21 cellular contexts compared by ENCODE assay signal in genomic region chr16:50458694-50459271, GRCh38.
A peak's percentile ranks its signal among the peaks of the same experiment; 100 is the strongest.
DNase-seq lines count a peak whose midpoint lies in the region; ATAC-seq, FAIRE-seq and TF ChIP-seq lines count a peak whose summit lies in the region.
"Had no signal": no experiment of that assay in that cellular context is flagged by ENCODE, and none has a peak within 500 bp of the region (broad histone marks: within the 10 kb centered on the region; RNA-seq: fewer than 3 reads in every experiment).

No MANE protein-coding gene starts in this region.

- peak; percentile 62 to 80 for ATAC-seq in lower lobe of right lung
- ATAC-seq in GM18517 (IDR thresholded peaks at IDR 0.05; ENCODE audit: unreplicated experiment): no peak
- no peak for ATAC-seq in GM19023 (IDR thresholded peaks at IDR 0.05; ENCODE audit: unreplicated experiment)
- ATAC-seq: activated CD8-positive, alpha-beta memory T cell treated with anti-CD3 and anti-CD28 coated beads, Interleukin-2, amount 10 ng/mL, durations not matched to agents 7 days and 5 days; right cardiac atrium had no signal

- no peak for FAIRE-seq in GM12891 (lab: Jason Lieb, UNC)
- FAIRE-seq: GM19239 had no signal

- no peak for TF ChIP-seq POLR2A in GM12891 (IDR thresholded peaks at IDR 0.05; ENCODE audit: low read depth, low read length)

- TF ChIP-seq CTCF in lower lobe of right lung (IDR thresholded peaks at IDR 0.05): no peak

- no peak overlapping the region for H3K27ac ChIP-seq in lower lobe of right lung
- H3K27ac ChIP-seq: adrenal gland, KMS-11, transverse colon had no signal

- H3K9ac ChIP-seq in NT2/D1 (ENCODE audit: insufficient read length, low read depth): peak overlapping the region; percentile 23
- H3K9ac ChIP-seq: KMS-11 had no signal

- peaks cover 2% of the 10 kb centered on the region for H3K27me3 ChIP-seq in NT2/D1 (ENCODE audit: insufficient read depth, insufficient read length)
- peaks cover 41% of the 10 kb centered on the region for H3K27me3 ChIP-seq in lower lobe of right lung (ENCODE audit: low read depth)
- H3K27me3 ChIP-seq: transverse colon had no signal

- no peak overlapping the region for H3K4me3 ChIP-seq in NT2/D1 (ENCODE audit: insufficient read length, low read depth)
- no peak overlapping the region for H3K4me3 ChIP-seq in lower lobe of right lung
- H3K4me3 ChIP-seq: adrenal gland, transverse colon had no signal

- intact Hi-C loops in lower lobe of right lung (cut with DNase I): no loop called here

- DNase-seq in DMS79 (lab: John Stamatoyannopoulos, UW): peak; percentile 24
- DNase-seq in NCI-H2029 (lab: John Stamatoyannopoulos, UW): peak; percentile 46
- no peak for DNase-seq in NT2/D1 (ENCODE audit: low read depth, low spot score)
- DNase-seq in lower lobe of right lung: peak; percentile 32
- no peak for DNase-seq in stimulated activated CD4-positive, alpha-beta T cell treated with anti-CD3 and anti-CD28 coated beads, Interleukin-4, amount 100 ng/mL, for 24 hours
- no peak for DNase-seq in GM12891 (ENCODE audit: insufficient read length, low spot score)
- DNase-seq: activated CD8-positive, alpha-beta memory T cell treated with anti-CD3 and anti-CD28 coated beads, Interleukin-2, amount 10 ng/mL, durations not matched to agents 7 days and 5 days; adrenal gland; caudate nucleus; CD4-positive, alpha-beta T cell; DND-41; effector CD8-positive, alpha-beta T cell; immature natural killer cell; NCI-H446 treated with DMSO at 0.1 percent for 48 hours; right cardiac atrium; stimulated activated naive CD4-positive, alpha-beta T cell treated with Interleukin-2 at 50 U/mL for 16 hours; transverse colon had no signal

- H3K9me3 ChIP-seq in NT2/D1 (ENCODE audit: insufficient read depth, low read length) (no peaks in the 10 kb centered on the region), lower lobe of right lung (no peaks in the 10 kb centered on the region)
- H3K9me3 ChIP-seq: adrenal gland, transverse colon had no signal

- H3K36me3 ChIP-seq in NT2/D1 (ENCODE audit: insufficient read depth, insufficient read length, low read length) (no peaks in the 10 kb centered on the region), lower lobe of right lung (no peaks in the 10 kb centered on the region)
- H3K36me3 ChIP-seq: adrenal gland, transverse colon had no signal

- H3K4me1 ChIP-seq in NT2/D1 (ENCODE audit: insufficient read depth, insufficient read length): peaks cover 14% of the 10 kb centered on the region
- no peaks in the 10 kb centered on the region for H3K4me1 ChIP-seq in lower lobe of right lung
- H3K4me1 ChIP-seq: adrenal gland, transverse colon had no signal

TF ChIP-seq in GM12891, 5 proteins besides CTCF, POLR2A, EP300 and RAD21:
- TF ChIP-seq SPI1 (IDR thresholded peaks at IDR 0.05; ENCODE audit: low read depth, low read length): no peak
- TF ChIP-seq PAX5 (IDR thresholded peaks at IDR 0.05; ENCODE audit: insufficient read depth, low read length, severe bottlenecking): no peak
- no peak for TF ChIP-seq POU2F2 (IDR thresholded peaks at IDR 0.05; ENCODE audit: low read depth, low read length)
- no peak for TF ChIP-seq POLR2AphosphoS5 (IDR thresholded peaks at IDR 0.05; ENCODE audit: low read depth, low read length)
- no peak for TF ChIP-seq TAF1 (IDR thresholded peaks at IDR 0.05; ENCODE audit: low read depth, low read length)

Comparison
In these comparisons a context has a peak if more than half of its experiments do, and no peak if none do; other contexts are left out.
1. DNase-seq: peak in DMS79 (single experiment), NCI-H2029 (single experiment) and lower lobe of right lung (single experiment); none in NT2/D1 (single experiment), stimulated activated CD4-positive, alpha-beta T cell treated with anti-CD3 and anti-CD28 coated beads, Interleukin-4, amount 100 ng/mL, for 24 hours (single experiment) and GM12891 (single experiment).
2. ATAC-seq: peak in lower lobe of right lung (2 of 2); none in GM18517 (single experiment) and GM19023 (single experiment).